Comparison of ENCODE assay signal across 14 cellular contexts in genomic region chr1:8590696-8591351, GRCh38.
DNase-seq lines count a peak whose midpoint lies in the region; ATAC-seq and TF ChIP-seq lines count a peak whose summit lies in the region.
"Had no signal": no experiment of that assay in that cellular context is flagged by ENCODE, and none has a peak within 500 bp of the region (broad histone marks: within the 10 kb centered on the region; RNA-seq: fewer than 3 reads in every experiment).

No MANE protein-coding gene starts in this region.

- H3K27ac Mint-ChIP-seq in activated CD8-positive, alpha-beta T cell treated with anti-CD3 and anti-CD28 coated beads for 36 hours: no peak overlapping the region
- no peak overlapping the region for H3K27ac Mint-ChIP-seq in osteocyte (ENCODE audit: unreplicated experiment)
- H3K27ac Mint-ChIP-seq: CD14-positive monocyte had no signal

- H3K36me3 Mint-ChIP-seq in activated CD8-positive, alpha-beta T cell treated with anti-CD3 and anti-CD28 coated beads for 36 hours (ENCODE audit: low read depth): peaks cover 13% of the 10 kb centered on the region
- no peaks in the 10 kb centered on the region for H3K36me3 Mint-ChIP-seq in osteocyte (ENCODE audit: unreplicated experiment)

- intact Hi-C loops in activated CD8-positive, alpha-beta T cell treated with anti-CD3 and anti-CD28 coated beads for 36 hours (cut with micrococcal nuclease): no loop called here
- intact Hi-C loops in heart right ventricle (cut with DNase I): no loop called here

- H3K4me1 ChIP-seq in heart right ventricle: peaks cover 0 to 31% (median 16%) of the 10 kb centered on the region in 9 donors

- no peak overlapping the region for H3K4me3 Mint-ChIP-seq in activated CD8-positive, alpha-beta T cell treated with anti-CD3 and anti-CD28 coated beads for 36 hours
- H3K4me3 Mint-ChIP-seq in osteocyte (ENCODE audit: unreplicated experiment): no peak overlapping the region
- H3K4me3 Mint-ChIP-seq: CD14-positive monocyte had no signal

- TF ChIP-seq CTCF in activated CD8-positive, alpha-beta T cell treated with anti-CD3 and anti-CD28 coated beads for 36 hours (IDR thresholded peaks at IDR 0.05): no peak
- no peak for TF ChIP-seq CTCF in heart right ventricle (IDR thresholded peaks at IDR 0.05)
- TF ChIP-seq CTCF in osteocyte (IDR thresholded peaks at IDR 0.05): no peak

- no peaks in the 10 kb centered on the region for H3K27me3 Mint-ChIP-seq in activated CD8-positive, alpha-beta T cell treated with anti-CD3 and anti-CD28 coated beads for 36 hours
- no peaks in the 10 kb centered on the region for H3K27me3 Mint-ChIP-seq in osteocyte (ENCODE audit: unreplicated experiment)

- peak; percentile 39 for ATAC-seq in activated CD8-positive, alpha-beta T cell treated with anti-CD3 and anti-CD28 coated beads for 36 hours
- ATAC-seq in heart right ventricle (peak in 7 of 8 donors; percentile 47 to 82 (median 56)), GM19351 (IDR thresholded peaks at IDR 0.05; ENCODE audit: unreplicated experiment) (no peak)
- ATAC-seq: Panc1; stimulated activated naive CD8-positive, alpha-beta T cell treated with anti-CD3 and anti-CD28 coated beads, Interleukin-15, Interleukin-2, amounts not matched to agents 100 U/mL and 50 U/mL, for 24 hours had no signal

- 44 to 55% methylated on average over 8 of the region's 8 CpGs for WGBS in heart right ventricle, 2 donors

- H3K36me3 ChIP-seq in heart right ventricle: no peaks in the 10 kb centered on the region

- H3K4me3 ChIP-seq in heart right ventricle: no peak overlapping the region

- H3K27me3 ChIP-seq in heart right ventricle: no peaks in the 10 kb centered on the region

- POLR2A ChIA-PET in activated CD8-positive, alpha-beta T cell treated with anti-CD3 and anti-CD28 coated beads for 36 hours (lab: Charles Lee): no interaction called here

- H3K4me1 Mint-ChIP-seq in activated CD8-positive, alpha-beta T cell treated with anti-CD3 and anti-CD28 coated beads for 36 hours (ENCODE audit: low read depth): peaks cover 31% of the 10 kb centered on the region
- H3K4me1 Mint-ChIP-seq in osteocyte (ENCODE audit: unreplicated experiment): peaks cover 5% of the 10 kb centered on the region

- no peaks in the 10 kb centered on the region for H3K9me3 ChIP-seq in heart right ventricle

- CTCF ChIA-PET in activated CD8-positive, alpha-beta T cell treated with anti-CD3 and anti-CD28 coated beads for 36 hours (lab: Charles Lee): interaction anchor here (0.9 to 1.1 kb wide), 2 partner anchors 12 to 29 kb away, joined by 3 read pairs; no protein-coding TSS in a partner anchor

- H3K27ac ChIP-seq in heart right ventricle: peak overlapping the region in 1 of 10 donors; percentile 5

- H3K9me3 Mint-ChIP-seq in activated CD8-positive, alpha-beta T cell treated with anti-CD3 and anti-CD28 coated beads for 36 hours: peaks cover 8% of the 10 kb centered on the region
- no peaks in the 10 kb centered on the region for H3K9me3 Mint-ChIP-seq in osteocyte (ENCODE audit: unreplicated experiment)

- DNase-seq in GM03348 (ENCODE audit: low spot score) (peak; percentile 24), heart right ventricle (no peak), pons (ENCODE audit: low spot score) (peak; percentile 19), activated gamma-delta T cell (lab: John Stamatoyannopoulos, UW) (no peak), osteocyte (ENCODE audit: extremely low spot score, unreplicated experiment) (no peak), NCI-H1436 treated with DMSO at 0.1 percent for 48 hours (lab: John Stamatoyannopoulos, UW) (no peak)
- no peak for DNase-seq in activated CD8-positive, alpha-beta T cell treated with anti-CD3 and anti-CD28 coated beads for 36 hours
- DNase-seq: EL; GOT3; stimulated activated CD4-positive, alpha-beta T cell treated with anti-CD3 and anti-CD28 coated beads, Interleukin-4, amount 100 ng/mL, for 4 hours; stimulated activated naive CD8-positive, alpha-beta T cell treated with anti-CD3 and anti-CD28 coated beads, Interleukin-15, Interleukin-2, amounts not matched to agents 100 U/mL and 50 U/mL, for 24 hours had no signal

Comparison
In these comparisons a context has a peak if more than half of its experiments do, and no peak if none do; other contexts are left out.
1. DNase-seq: peak in GM03348 (single experiment) and pons (single experiment); none in activated CD8-positive, alpha-beta T cell treated with anti-CD3 and anti-CD28 coated beads for 36 hours (single experiment), heart right ventricle (0 of 2), activated gamma-delta T cell (single experiment), osteocyte (single experiment) and NCI-H1436 treated with DMSO at 0.1 percent for 48 hours (single experiment).